ENCODE assay signal across 13 cellular contexts in genomic region chr15:53716909-53717878, GRCh38. TPM values are rescaled to one million over a fixed set of nuclear protein-coding genes. Genes with fewer than 3 reads are reported as not detected.
DNase-seq lines count a peak whose midpoint lies in the region; ATAC-seq and TF ChIP-seq lines count a peak whose summit lies in the region.
"Had no signal": no experiment of that assay in that cellular context is flagged by ENCODE, and none has a peak within 500 bp of the region (broad histone marks: within the 10 kb centered on the region; RNA-seq: fewer than 3 reads in every experiment).

No MANE protein-coding gene starts in this region.

- no peaks in the 10 kb centered on the region for H3K36me3 Mint-ChIP-seq in endothelial cell (ENCODE audit: low read depth, unreplicated experiment)

- no peaks in the 10 kb centered on the region for H3K4me1 Mint-ChIP-seq in endothelial cell (ENCODE audit: unreplicated experiment)

- H3K36me3 ChIP-seq in effector memory CD4-positive, alpha-beta T cell (ENCODE audit: control insufficient read depth, insufficient read depth, low read length) = no peaks in the 10 kb centered on the region
- H3K36me3 ChIP-seq: BLaER1, right atrium auricular region, thoracic aorta had no signal

- no peak overlapping the region for H3K4me3 Mint-ChIP-seq in endothelial cell (ENCODE audit: unreplicated experiment)

- no peak overlapping the region for H3K27ac Mint-ChIP-seq in endothelial cell (ENCODE audit: unreplicated experiment)

- no peak for ATAC-seq in HG03039 (IDR thresholded peaks at IDR 0.05; ENCODE audit: unreplicated experiment)

- peak; percentile 34 for TF ChIP-seq CTCF in endothelial cell (IDR thresholded peaks at IDR 0.05; ENCODE audit: unreplicated experiment)

- no peaks in the 10 kb centered on the region for H3K27me3 ChIP-seq in effector memory CD4-positive, alpha-beta T cell (replicated peaks; ENCODE audit: control insufficient read depth, insufficient read depth, low read length, poor library complexity, severe bottlenecking)
- H3K27me3 ChIP-seq: BLaER1, right atrium auricular region had no signal

- DNase-seq in NCI-H2081 (lab: John Stamatoyannopoulos, UW) (peak; percentile 21 to 58), NCI-H2081 treated with DMSO at 0.1 percent for 48 hours (lab: John Stamatoyannopoulos, UW) (no peak), NCI-H748 treated with DMSO at 0.1 percent for 48 hours (lab: John Stamatoyannopoulos, UW) (peak; percentile 2), endothelial cell (ENCODE audit: low spot score) (no peak), retina (peak; percentile 59), activated gamma-delta T cell (lab: John Stamatoyannopoulos, UW) (no peak)
- DNase-seq in effector memory CD4-positive, alpha-beta T cell = no peak
- DNase-seq: NCI-H2107 had no signal

- H3K27ac ChIP-seq in effector memory CD4-positive, alpha-beta T cell (ENCODE audit: insufficient read depth, low read length, poor library complexity, severe bottlenecking) = no peak overlapping the region
- H3K27ac ChIP-seq: BLaER1, right atrium auricular region, thoracic aorta had no signal

- H3K9me3 Mint-ChIP-seq in endothelial cell (ENCODE audit: unreplicated experiment) = no peaks in the 10 kb centered on the region

- no peaks in the 10 kb centered on the region for H3K27me3 Mint-ChIP-seq in endothelial cell (ENCODE audit: unreplicated experiment)

- H3K9me3 ChIP-seq in effector memory CD4-positive, alpha-beta T cell (ENCODE audit: control insufficient read depth, low read length) = no peaks in the 10 kb centered on the region
- H3K9me3 ChIP-seq: BLaER1, right atrium auricular region, thoracic aorta had no signal

- H3K4me3 ChIP-seq in effector memory CD4-positive, alpha-beta T cell (ENCODE audit: insufficient read depth, low read depth, low read length, poor library complexity, severe bottlenecking) = no peak overlapping the region
- H3K4me3 ChIP-seq: BLaER1, right atrium auricular region, thoracic aorta had no signal

- no peaks in the 10 kb centered on the region for H3K4me1 ChIP-seq in effector memory CD4-positive, alpha-beta T cell (ENCODE audit: control insufficient read depth, insufficient read depth, low read length, poor library complexity, severe bottlenecking)
- H3K4me1 ChIP-seq: BLaER1, right atrium auricular region had no signal

RNA-seq across cellular contexts. Expression of gene WDR72, which starts 42.3 kb away (rescaled TPM):
- total RNA-seq in endothelial cell (ENCODE audit: unreplicated experiment) = 0.59 TPM
- total RNA-seq: fibroblast of villous mesenchyme had no signal

Comparison
In these comparisons a context has a peak if more than half of its experiments do, and no peak if none do; other contexts are left out.
1. DNase-seq: peak in NCI-H2081 (2 of 2), NCI-H748 treated with DMSO at 0.1 percent for 48 hours (single experiment) and retina (single experiment); none in NCI-H2081 treated with DMSO at 0.1 percent for 48 hours (single experiment), endothelial cell (single experiment), effector memory CD4-positive, alpha-beta T cell (0 of 3) and activated gamma-delta T cell (single experiment).